Comparison of ENCODE assay signal across 1 cellular context in genomic region chr9:127698985-127699670, GRCh38.
A peak's percentile ranks its signal among the peaks of the same experiment; 100 is the strongest.
TF ChIP-seq lines count a peak whose summit lies in the region.

No MANE protein-coding gene starts in this region.

TF ChIP-seq in K562, 482 proteins besides CTCF, POLR2A, EP300 and RAD21 (continued from another document and continues in another):
- TF ChIP-seq RBM22 (IDR thresholded peaks at IDR 0.05; ENCODE audit: low read depth, low read length, poor library complexity, severe bottlenecking) (peak; percentile 21), FUS (optimal IDR thresholded peaks at IDR 0.05; ENCODE audit: low read depth, low read length) (no peak), TBL1XR1 (IDR thresholded peaks at IDR 0.05; ENCODE audit: low read length in 2 of 2) (no peak), SRF (CRISPR knock-in tag; IDR thresholded peaks at IDR 0.05) (peak in 1 of 2 experiments; percentile 43; a peak in 1 of 4 replicates), PTRF (tag; IDR thresholded peaks at IDR 0.05) (0 out of 2 replicates have a peak, but pooled peaks have one; percentile 48), NR2C2 (CRISPR knock-in tag; IDR thresholded peaks at IDR 0.05) (no peak), NR2C2 (tag; IDR thresholded peaks at IDR 0.05) (peak; percentile 79), HCFC1 (IDR thresholded peaks at IDR 0.05; ENCODE audit: low read depth, low read length) (0 out of 2 replicates have a peak, but pooled peaks have one; percentile 21), E2F5 (CRISPR knock-in tag; IDR thresholded peaks at IDR 0.05) (0 out of 2 replicates have a peak, but pooled peaks have one; percentile 47), ZNF280B (CRISPR knock-in tag; IDR thresholded peaks at IDR 0.05) (no peak), SETDB1 (IDR thresholded peaks at IDR 0.05; ENCODE audit: low read length) (no peak), TEAD2 (tag; IDR thresholded peaks at IDR 0.05) (peak; percentile 8; the same call in 1 of the 2 replicates), BCLAF1 (IDR thresholded peaks at IDR 0.05; ENCODE audit: borderline replicate concordance in 1 of 2, control insufficient read depth in 1 of 2, low read depth in 2 of 2, low read length in 1 of 2) (0 out of 4 replicates have a peak, but pooled peaks of 1 of the 2 experiments have one; percentile 27), NKRF (IDR thresholded peaks at IDR 0.05; ENCODE audit: borderline replicate concordance) (0 out of 2 replicates have a peak, but pooled peaks have one; percentile 37), XRCC4 (IDR thresholded peaks at IDR 0.05; ENCODE audit: extremely low read depth, insufficient read depth, insufficient read length) (no peak), ZNF518B (CRISPR knock-in tag; IDR thresholded peaks at IDR 0.05) (no peak), JUND (IDR thresholded peaks at IDR 0.05; ENCODE audit: borderline replicate concordance, low read depth, low read length) (peak; percentile 50; the same call in 1 of the 2 replicates), JUND (tag; IDR thresholded peaks at IDR 0.05; ENCODE audit: borderline replicate concordance, low read depth, low read length) (no peak; the same call in 2 of the 3 replicates), L3MBTL2 (IDR thresholded peaks at IDR 0.05) (peak; percentile 100), MAFG (tag; conservative IDR thresholded peaks at IDR 0.05) (no peak), MEF2D (tag; conservative IDR thresholded peaks at IDR 0.05; ENCODE audit: low read depth) (no peak), HDAC2 (IDR thresholded peaks at IDR 0.05) (peak; percentile 26), NFIC (IDR thresholded peaks at IDR 0.05) (peak; percentile 31), GTF2A2 (tag; IDR thresholded peaks at IDR 0.05) (no peak), PHF21A (IDR thresholded peaks at IDR 0.05; ENCODE audit: borderline replicate concordance, low read depth) (no peak), TAF15 (IDR thresholded peaks at IDR 0.05; ENCODE audit: low read depth, low read length) (no peak), MCM7 (IDR thresholded peaks at IDR 0.05) (no peak), ESRRA (IDR thresholded peaks at IDR 0.05; ENCODE audit: borderline replicate concordance, low read depth) (peak; percentile 16), ARID4B (CRISPR knock-in tag; IDR thresholded peaks at IDR 0.05) (no peak), UBTF (IDR thresholded peaks at IDR 0.05; ENCODE audit: borderline replicate concordance in 1 of 2, low read depth in 2 of 2, low read length in 2 of 2) (peak in 1 of 2 experiments; percentile 82; a peak in 2 of 4 replicates), RUNX1 (IDR thresholded peaks at IDR 0.05; ENCODE audit: low read depth) (no peak), KHSRP (IDR thresholded peaks at IDR 0.05) (no peak), HNRNPK (IDR thresholded peaks at IDR 0.05; ENCODE audit: low read depth, low read length, poor library complexity, severe bottlenecking) (no peak), ZNF239 (CRISPR knock-in tag; IDR thresholded peaks at IDR 0.05) (peak; percentile 38; the same call in 1 of the 2 replicates), ETV5 (CRISPR knock-in tag; IDR thresholded peaks at IDR 0.05; ENCODE audit: low read depth) (peak; percentile 65), ZNF57 (CRISPR knock-in tag; IDR thresholded peaks at IDR 0.05) (no peak), HMG20B (CRISPR knock-in tag; IDR thresholded peaks at IDR 0.05) (no peak), NFYB (IDR thresholded peaks at IDR 0.05; ENCODE audit: extremely low read depth, insufficient read length) (peak; percentile 75), ZBTB7A (IDR thresholded peaks at IDR 0.05; ENCODE audit: borderline replicate concordance, control insufficient read depth, low read depth, low read length) (0 out of 2 replicates have a peak, but pooled peaks have one; percentile 28)
